In the genomic region with DNA sequence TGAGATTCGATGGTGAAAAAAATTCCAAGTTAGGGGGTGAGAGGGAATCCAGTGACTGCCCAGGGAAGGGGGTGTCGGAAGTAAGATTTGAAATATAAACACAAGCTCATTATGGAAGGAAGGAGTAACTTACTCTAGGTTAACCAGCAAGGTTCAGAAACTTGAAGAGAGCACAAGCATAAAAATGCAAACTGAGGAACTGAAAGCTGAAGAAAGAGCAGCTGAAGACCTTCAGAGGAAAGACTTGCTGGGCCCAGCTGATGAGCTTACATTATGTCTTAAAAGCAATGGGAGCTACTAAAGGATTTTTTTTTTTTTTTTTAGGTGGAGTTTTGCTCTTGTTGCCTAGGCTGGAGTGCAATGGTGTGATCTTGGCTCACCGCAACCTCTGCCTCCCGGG, we compare ENCODE assay signal across 15 cellular contexts.
A peak's percentile ranks its signal among the peaks of the same experiment; 100 is the strongest.
DNase-seq lines count a peak whose midpoint lies in the region; ATAC-seq and TF ChIP-seq lines count a peak whose summit lies in the region.
"Had no signal": no experiment of that assay in that cellular context is flagged by ENCODE, and none has a peak within 500 bp of the region (broad histone marks: within the 10 kb centered on the region; RNA-seq: fewer than 3 reads in every experiment).

No MANE protein-coding gene starts in this region.

- H3K27me3 ChIP-seq in GM06990 (replicated peaks; ENCODE audit: control insufficient read depth, insufficient read depth, low read length): no peaks in the 10 kb centered on the region
- H3K27me3 ChIP-seq: stomach had no signal

- intact Hi-C loops in Right ventricle myocardium superior (cut with DNase I): no loop called here

- H3K36me3 ChIP-seq in GM06990 (ENCODE audit: control insufficient read depth, insufficient read depth, low read length): no peaks in the 10 kb centered on the region
- H3K36me3 ChIP-seq: stomach had no signal

- H3K4me3 ChIP-seq in GM06990 (replicated peaks; ENCODE audit: low read depth, low read length): peak overlapping the region; percentile 33
- H3K4me3 ChIP-seq: stomach had no signal

- no peak for TF ChIP-seq CTCF in GM06990 (IDR thresholded peaks at IDR 0.05; ENCODE audit: insufficient read depth, low read length, poor library complexity, severe bottlenecking)

- ATAC-seq in GM19328 (IDR thresholded peaks at IDR 0.05; ENCODE audit: unreplicated experiment) (peak; percentile 87), HG02759 (IDR thresholded peaks at IDR 0.05; ENCODE audit: unreplicated experiment) (peak; percentile 72), HG03571 (IDR thresholded peaks at IDR 0.05; ENCODE audit: unreplicated experiment) (peak; percentile 59), Right ventricle myocardium superior (ENCODE audit: poor library complexity) (no peak)

- peak; percentile 54 for DNase-seq in GM06990 (ENCODE audit: extremely low read depth, insufficient read length)
- DNase-seq in activated effector memory CD4-positive, alpha-beta T cell treated with Interleukin-2 at 50 U/mL for 16 hours: no peak
- no peak for DNase-seq in stimulated activated CD8-positive, alpha-beta memory T cell treated with anti-CD3 and anti-CD28 coated beads, Interleukin-4, amount 100 ng/mL, for 48 hours
- no peak for DNase-seq in Right ventricle myocardium superior
- no peak for DNase-seq in HuH-7.5 (ENCODE audit: low spot score)
- DNase-seq: activated CD4-positive, alpha-beta T cell treated with anti-CD3 and anti-CD28 coated beads, Interleukin-2, amount 50 U/mL, for 4 hours; activated naive CD8-positive, alpha-beta T cell treated with anti-CD3 and anti-CD28 coated beads, Interleukin-2, amount 10 ng/mL, durations not matched to agents 7 days and 5 days; glutamatergic neuron; KBM-7; NCI-H2227 treated with DMSO at 0.1 percent for 48 hours; SK-N-SH; stomach had no signal
